ENCODE assay signal across 23 cellular contexts in the genomic region with DNA sequence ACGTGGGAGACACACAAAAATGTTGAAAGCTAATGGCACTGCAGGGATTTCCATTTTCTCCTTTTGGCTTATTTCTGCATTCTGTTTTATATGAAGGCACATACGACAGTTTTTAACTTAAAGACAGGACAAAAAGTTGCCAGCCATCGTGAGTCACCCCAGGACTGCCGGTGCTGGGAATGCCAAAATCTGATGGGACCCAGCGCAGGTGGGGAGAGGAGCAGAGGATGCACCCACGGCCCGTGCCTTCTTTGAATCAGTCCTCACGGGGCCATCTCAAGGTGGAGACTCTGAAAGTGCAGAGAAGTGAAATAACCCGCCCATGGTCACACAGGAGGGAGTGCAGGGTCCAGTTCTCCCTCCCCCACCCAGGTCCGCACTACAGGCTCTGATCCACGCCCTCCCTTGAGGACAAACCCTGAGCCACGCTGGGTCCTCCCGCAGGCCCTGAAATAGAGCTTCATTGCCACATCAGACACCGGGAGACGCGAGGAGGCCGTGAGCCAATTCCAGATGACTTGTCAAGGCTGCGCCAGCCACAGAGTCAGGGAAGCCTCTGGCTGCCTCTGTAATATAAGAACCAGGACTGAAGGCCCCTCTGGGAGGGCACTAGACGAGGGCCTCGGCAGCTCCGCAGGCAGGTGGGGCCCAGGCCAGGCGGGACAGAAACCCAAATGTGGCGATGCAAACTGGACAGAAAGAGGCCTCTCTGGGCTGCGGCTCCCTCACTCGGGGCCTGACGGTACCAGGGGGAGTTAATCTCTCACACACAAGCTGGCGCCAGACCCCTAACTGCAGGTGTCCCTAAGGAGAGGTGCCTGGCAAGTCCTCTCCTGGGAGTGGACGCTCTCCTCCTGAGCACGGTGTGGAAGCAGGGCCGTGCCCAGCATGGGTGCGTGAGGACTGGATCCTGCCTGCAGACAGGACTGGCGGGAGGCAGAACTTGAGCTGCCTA. TPM values are rescaled to one million over a fixed set of nuclear protein-coding genes. Genes with fewer than 3 reads are reported as not detected.
DNase-seq lines count a peak whose midpoint lies in the region; ATAC-seq and TF ChIP-seq lines count a peak whose summit lies in the region.
"Had no signal": no experiment of that assay in that cellular context is flagged by ENCODE, and none has a peak within 500 bp of the region (broad histone marks: within the 10 kb centered on the region; RNA-seq: fewer than 3 reads in every experiment).

No MANE protein-coding gene starts in this region.

- DNase-seq in left cardiac atrium (peak; percentile 41), left ventricle myocardium superior (no peak), mesenteric fat pad (ENCODE audit: low spot score) (peak; percentile 64), aorta (peak; percentile 41 to 52), HK-2 (ENCODE audit: unreplicated experiment) (no peak), epidermal melanocyte (ENCODE audit: insufficient read length, low spot score) (no peak), NCI-H446 (lab: John Stamatoyannopoulos, UW) (no peak)
- DNase-seq: activated CD4-positive, alpha-beta T cell treated with anti-CD3 and anti-CD28 coated beads for 48 hours; CD4-positive, alpha-beta memory T cell; DMS53; naive thymus-derived CD4-positive, alpha-beta T cell; NCI-H187 treated with DMSO at 0.1 percent for 48 hours; stimulated activated CD4-positive, alpha-beta T cell treated with anti-CD3 and anti-CD28 coated beads, Interleukin-12 subunit alpha, Interleukin-12 subunit beta, amount 100 ng/mL, for 4 hours had no signal

- H3K4me3 Mint-ChIP-seq in brain = no peak overlapping the region
- H3K4me3 Mint-ChIP-seq: CD4-positive, alpha-beta memory T cell; central memory CD8-positive, alpha-beta T cell; memory B cell; naive thymus-derived CD4-positive, alpha-beta T cell had no signal

- intact Hi-C loops in left cardiac atrium (cut with DNase I) = no loop called here
- intact Hi-C loops in left ventricle myocardium superior (cut with micrococcal nuclease) = no loop called here
- intact Hi-C loops in aorta (cut with DNase I) = no loop called here

- H3K4me1 ChIP-seq in aorta (ENCODE audit: control insufficient read depth in 1 of 2, insufficient read depth in 2 of 2, low read length in 2 of 2) = no peaks in the 10 kb centered on the region
- H3K4me1 ChIP-seq: adrenal gland had no signal

- TF ChIP-seq CTCF in brain (conservative IDR thresholded peaks at IDR 0.05) = no peak

- peaks cover 78% of the 10 kb centered on the region for H3K4me1 Mint-ChIP-seq in brain
- H3K4me1 Mint-ChIP-seq: central memory CD8-positive, alpha-beta T cell; memory B cell; naive thymus-derived CD4-positive, alpha-beta T cell had no signal

- no peaks in the 10 kb centered on the region for H3K36me3 Mint-ChIP-seq in brain
- H3K36me3 Mint-ChIP-seq: CD4-positive, alpha-beta memory T cell; memory B cell; naive thymus-derived CD4-positive, alpha-beta T cell had no signal

- no peaks in the 10 kb centered on the region for H3K36me3 ChIP-seq in aorta (ENCODE audit: control insufficient read depth in 1 of 2, insufficient read depth in 2 of 2, low read length in 1 of 2)
- H3K36me3 ChIP-seq: adrenal gland, esophagus muscularis mucosa had no signal

- H3K27me3 ChIP-seq in aorta (ENCODE audit: control insufficient read depth in 1 of 2, insufficient read depth in 2 of 2, low read length in 1 of 2) = no peaks in the 10 kb centered on the region
- H3K27me3 ChIP-seq: adrenal gland had no signal

- H3K27me3 Mint-ChIP-seq in brain = no peaks in the 10 kb centered on the region

- peak in 1 of 2 donors; percentile 16 for ATAC-seq in left cardiac atrium
- ATAC-seq in left ventricle myocardium superior = no peak
- no peak for ATAC-seq in aorta (ENCODE audit: low FRiP score)
- ATAC-seq: HCT116; naive thymus-derived CD4-positive, alpha-beta T cell; Panc1; SK-N-SH treated with all-trans-retinoic acid at 6 μM for 48 hours had no signal

- H3K27ac ChIP-seq in aorta (ENCODE audit: low read depth in 1 of 2, low read length in 2 of 2) = no peak overlapping the region
- H3K27ac ChIP-seq: adrenal gland, esophagus muscularis mucosa had no signal

- no peaks in the 10 kb centered on the region for H3K9me3 ChIP-seq in aorta (ENCODE audit: control insufficient read depth, low read length)
- H3K9me3 ChIP-seq: adrenal gland, esophagus muscularis mucosa had no signal

- H3K27ac Mint-ChIP-seq in brain = peak overlapping the region in 3 of 5 experiments; percentile 73 to 82 (median 79)
- H3K27ac Mint-ChIP-seq: CD4-positive, alpha-beta memory T cell; memory B cell; naive thymus-derived CD4-positive, alpha-beta T cell; progenitor cell of endocrine pancreas had no signal

- peaks cover 0 to 5% (median 0%) of the 10 kb centered on the region in 5 experiments for H3K9me3 Mint-ChIP-seq in brain
- H3K9me3 Mint-ChIP-seq: CD4-positive, alpha-beta memory T cell; central memory CD8-positive, alpha-beta T cell; memory B cell had no signal

- 86% methylated on average over 32 of the region's 32 CpGs for WGBS in aorta, 2 donors

- no peak overlapping the region for H3K4me3 ChIP-seq in aorta (ENCODE audit: low read length in 2 of 2)
- H3K4me3 ChIP-seq: adrenal gland, esophagus muscularis mucosa had no signal

RNA-seq across cellular contexts. Expression of a gene that starts 22.9 kb away (rescaled TPM):
- 10 to 100 TPM; 15.0 to 22.7 TPM for total RNA-seq in left cardiac atrium
- 4.3 TPM for total RNA-seq in left ventricle myocardium superior
- 2.2 TPM for polyA plus RNA-seq in brain (ENCODE audit: insufficient read depth, low read depth, low replicate concordance)
- total RNA-seq in mesenteric fat pad = 79.4 TPM
- 10 to 100 TPM; 24.5 to 49.8 TPM for total RNA-seq in aorta
- polyA plus RNA-seq in aorta = 10 to 100 TPM in 1 of 2 donors, 1 to 10 TPM in 1; 4.8 to 39.5 TPM
- total RNA-seq: CD4-positive, alpha-beta memory T cell; naive thymus-derived CD4-positive, alpha-beta T cell; NCI-H460 had no signal
- polyA plus RNA-seq: naive thymus-derived CD4-positive, alpha-beta T cell had no signal

Comparison
In these comparisons a context has a peak if more than half of its experiments do, and no peak if none do; other contexts are left out.
1. DNase-seq: peak in left cardiac atrium (single experiment), mesenteric fat pad (single experiment) and aorta (2 of 2); none in left ventricle myocardium superior (single experiment), HK-2 (single experiment), epidermal melanocyte (single experiment) and NCI-H446 (0 of 2).